Comparison of ENCODE assay signal across 12 cellular contexts in the genomic region with DNA sequence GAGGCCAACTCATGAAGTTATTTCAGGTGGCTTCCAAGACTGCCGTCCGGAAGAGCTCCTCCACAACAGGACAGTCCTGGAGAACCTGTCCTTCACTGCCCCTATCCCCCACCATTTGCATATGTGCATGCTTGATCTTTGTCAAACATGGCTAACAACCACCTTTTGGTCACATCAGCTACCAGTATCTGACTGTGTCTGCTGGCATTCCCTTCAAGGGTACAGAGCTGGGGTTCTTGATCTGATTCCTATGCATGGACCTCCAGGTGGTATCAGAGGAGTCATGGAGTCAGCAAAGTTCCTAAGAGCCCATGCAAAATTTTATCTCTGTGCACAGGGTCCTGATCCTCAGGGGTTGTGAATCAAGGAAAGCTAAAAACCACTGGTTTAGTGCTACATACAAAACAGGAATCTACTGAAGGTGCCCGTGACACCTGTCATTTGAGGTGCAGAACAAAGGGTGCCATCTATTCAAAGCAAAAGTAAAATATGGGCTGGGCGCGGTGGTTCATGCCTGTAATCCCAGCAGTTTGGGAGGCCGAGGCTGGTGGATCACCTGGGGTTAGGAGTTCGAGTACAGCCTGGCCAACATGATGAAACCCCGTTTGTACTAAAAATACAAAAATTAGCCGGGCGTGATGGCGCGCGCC. TPM values are rescaled to one million over a fixed set of nuclear protein-coding genes. Genes with fewer than 3 reads are reported as not detected.
DNase-seq lines count a peak whose midpoint lies in the region; ATAC-seq and TF ChIP-seq lines count a peak whose summit lies in the region.
"Had no signal": no experiment of that assay in that cellular context is flagged by ENCODE, and none has a peak within 500 bp of the region (broad histone marks: within the 10 kb centered on the region; RNA-seq: fewer than 3 reads in every experiment).

No MANE protein-coding gene starts in this region.

- no peaks in the 10 kb centered on the region for H3K36me3 ChIP-seq in right atrium auricular region
- H3K36me3 ChIP-seq in suprapubic skin, result no peaks in the 10 kb centered on the region

- H3K4me3 Mint-ChIP-seq in activated B cell treated with CpG ODN at 0.5 μM for 24 hours, result peak overlapping the region; percentile 63

- DNase-seq in right atrium auricular region (ENCODE audit: low spot score), result no peak
- no peak for DNase-seq in Right ventricle myocardium superior
- no peak for DNase-seq in activated B cell treated with CpG ODN at 0.5 μM for 24 hours
- DNase-seq in foreskin keratinocyte, result no peak
- DNase-seq in suprapubic skin (ENCODE audit: low spot score in 2 of 2), result no peak
- no peak for DNase-seq in D341Med (ENCODE audit: low spot score)
- DNase-seq in G401 (ENCODE audit: low spot score), result no peak
- DNase-seq: cortex of kidney, KG1, NCI-H345, occipital lobe had no signal

- POLR2A ChIA-PET in activated B cell treated with CpG ODN at 0.5 μM for 24 hours (lab: Charles Lee), result interaction anchor here (0.6 to 4.5 kb wide), 10 partner anchors 12 to 148 kb away, joined by 3 to 50 read pairs (median 4); a partner anchor contains a TSS

- CTCF ChIA-PET in activated B cell treated with CpG ODN at 0.5 μM for 24 hours (lab: Charles Lee), result interaction anchor here (1.2 to 1.3 kb wide), 2 partner anchors 130 to 248 kb away, joined by 3 to 4 read pairs; a partner anchor contains a TSS

- peak overlapping the region; percentile 84 for H3K27ac Mint-ChIP-seq in activated B cell treated with CpG ODN at 0.5 μM for 24 hours

- no peaks in the 10 kb centered on the region for H3K27me3 Mint-ChIP-seq in activated B cell treated with CpG ODN at 0.5 μM for 24 hours

- no peak for TF ChIP-seq POLR2A in suprapubic skin (IDR thresholded peaks at IDR 0.05)

- H3K27me3 ChIP-seq in right atrium auricular region, result no peaks in the 10 kb centered on the region
- H3K27me3 ChIP-seq in foreskin keratinocyte, result no peaks in the 10 kb centered on the region
- no peaks in the 10 kb centered on the region for H3K27me3 ChIP-seq in suprapubic skin

- in situ Hi-C loops in G401 (cut with HindIII; ENCODE audit: low sequenced_read_pairs), result no loop called here

- peaks cover 13% of the 10 kb centered on the region for H3K36me3 Mint-ChIP-seq in activated B cell treated with CpG ODN at 0.5 μM for 24 hours (ENCODE audit: low read depth)

- no peak for TF ChIP-seq EP300 in suprapubic skin (IDR thresholded peaks at IDR 0.05)

- TF ChIP-seq CTCF in right atrium auricular region (IDR thresholded peaks at IDR 0.05) (no peak), activated B cell treated with CpG ODN at 0.5 μM for 24 hours (IDR thresholded peaks at IDR 0.05) (no peak), foreskin keratinocyte (conservative IDR thresholded peaks at IDR 0.05) (no peak), suprapubic skin (IDR thresholded peaks at IDR 0.05) (no peak)

- H3K27ac ChIP-seq in right atrium auricular region (peak overlapping the region; percentile 78 to 97), foreskin keratinocyte (peak overlapping the region; percentile 100), suprapubic skin (peak overlapping the region; percentile 93)

- WGBS in suprapubic skin, result 93% methylated on average over 13 of the region's 13 CpGs

- H3K4me1 Mint-ChIP-seq in activated B cell treated with CpG ODN at 0.5 μM for 24 hours, result peaks cover 81% of the 10 kb centered on the region

- no peaks in the 10 kb centered on the region for H3K9me3 ChIP-seq in right atrium auricular region
- H3K9me3 ChIP-seq in suprapubic skin, result no peaks in the 10 kb centered on the region

- H3K4me3 ChIP-seq in right atrium auricular region, result no peak overlapping the region
- peak overlapping the region; percentile 7 for H3K4me3 ChIP-seq in suprapubic skin

- intact Hi-C loops in Right ventricle myocardium superior (cut with DNase I), result no loop called here
- intact Hi-C loops in activated B cell treated with CpG ODN at 0.5 μM for 24 hours (cut with micrococcal nuclease), result loop anchor here (5.0 kb wide), 1 partner anchor 37 kb away; no protein-coding TSS in a partner anchor

- peaks cover 2% of the 10 kb centered on the region for H3K9me3 Mint-ChIP-seq in activated B cell treated with CpG ODN at 0.5 μM for 24 hours

- no peak for ATAC-seq in Right ventricle myocardium superior (ENCODE audit: poor library complexity)
- no peak for ATAC-seq in activated B cell treated with CpG ODN at 0.5 μM for 24 hours (ENCODE audit: low read depth)
- ATAC-seq in foreskin keratinocyte, result no peak
- ATAC-seq in HG03354 (IDR thresholded peaks at IDR 0.05; ENCODE audit: poor library complexity, severe bottlenecking, unreplicated experiment), result no peak

- H3K4me1 ChIP-seq in right atrium auricular region (peaks cover 0 to 72% of the 10 kb centered on the region in 2 donors), foreskin keratinocyte (peaks cover 21% of the 10 kb centered on the region), suprapubic skin (peaks cover 74% of the 10 kb centered on the region)

RNA-seq across cellular contexts. Expression of a gene that starts 3.8 kb away (rescaled TPM):
- total RNA-seq in right atrium auricular region (10 to 100 TPM; 32.1 to 53.6 TPM), Right ventricle myocardium superior (98.3 TPM), activated B cell treated with CpG ODN at 0.5 μM for 24 hours (34.5 and 40.8 TPM in 2 replicates), foreskin keratinocyte (26.6 and 27.2 TPM in 2 replicates), suprapubic skin (10 to 100 TPM; 24.6 to 36.6 (median 29.1) TPM)
- 9.6 and 12.0 TPM in 2 replicates for polyA plus RNA-seq in foreskin keratinocyte
- total RNA-seq in G401 (2014; rRNA removed; shearing (Covaris generic)), result 11.7 and 15.3 TPM in 2 replicates

RNA-seq across cellular contexts. Expression of a gene that starts 34.6 kb away (rescaled TPM):
- 10 to 100 TPM; 23.7 to 29.0 TPM for total RNA-seq in right atrium auricular region
- 21.1 TPM for total RNA-seq in Right ventricle myocardium superior
- total RNA-seq in activated B cell treated with CpG ODN at 0.5 μM for 24 hours, result 22.4 and 29.5 TPM in 2 replicates
- 21.4 and 22.7 TPM in 2 replicates for total RNA-seq in foreskin keratinocyte
- 18.2 and 21.6 TPM in 2 replicates for polyA plus RNA-seq in foreskin keratinocyte
- 10 to 100 TPM; 18.9 to 46.4 (median 28.4) TPM for total RNA-seq in suprapubic skin
- total RNA-seq in G401 (2014; rRNA removed; shearing (Covaris generic)), result 24.8 and 28.4 TPM in 2 replicates
